In the genomic region with DNA sequence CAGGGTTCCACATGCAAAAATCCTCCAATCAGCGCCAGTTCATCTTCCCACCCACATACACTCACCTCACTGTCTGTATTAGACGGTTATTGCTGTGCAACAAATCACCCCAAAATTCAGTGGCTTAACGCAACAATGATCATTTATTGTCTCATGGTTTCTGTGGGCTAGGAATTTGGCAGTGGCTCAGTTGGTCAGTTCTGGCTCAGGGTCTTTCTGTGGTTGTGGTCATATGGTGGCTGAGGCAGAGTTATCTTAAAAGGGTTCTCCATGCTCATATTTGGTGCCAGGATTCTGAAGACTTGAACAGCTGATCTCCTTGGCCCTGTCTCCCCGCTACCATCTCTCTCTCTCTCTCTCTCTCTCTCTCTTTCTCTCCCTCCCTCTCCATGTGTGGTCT, we compare ENCODE assay signal across 22 cellular contexts.
"Had no signal": no experiment of that assay in that cellular context is flagged by ENCODE, and none has a peak within 500 bp of the region (broad histone marks: within the 10 kb centered on the region; RNA-seq: fewer than 3 reads in every experiment).

No MANE protein-coding gene starts in this region.

- H3K4me3 Mint-ChIP-seq: dendritic cell treated with granulocyte-macrophage colony-stimulating factor and Interleukin-4, amounts not matched to agents 40 ng/mL and 50 ng/mL, for 4 days; endodermal cell; naive thymus-derived CD4-positive, alpha-beta T cell; nephron progenitor cell; stimulated activated effector memory CD8-positive, alpha-beta T cell treated with anti-CD3 and anti-CD28 coated beads, Interleukin-12 subunit alpha, Interleukin-12 subunit beta, amount 100 ng/mL, for 72 hours had no signal

- H3K27me3 Mint-ChIP-seq: dendritic cell treated with granulocyte-macrophage colony-stimulating factor and Interleukin-4, amounts not matched to agents 40 ng/mL and 50 ng/mL, for 4 days had no signal

- DNase-seq: effector CD8-positive, alpha-beta T cell; endodermal cell; foreskin fibroblast; gastrocnemius medialis; head of caudate nucleus; left ventricle myocardium superior; lower lobe of right lung; mucosa of descending colon; naive thymus-derived CD4-positive, alpha-beta T cell; nephron progenitor cell; nucleus accumbens; stimulated activated CD4-positive, alpha-beta T cell treated with anti-CD3 and anti-CD28 coated beads, Interleukin-2, amount 100 ng/mL, for 24 hours; stimulated activated CD4-positive, alpha-beta T cell treated with anti-CD3 and anti-CD28 coated beads, Interleukin-4, amount 100 ng/mL, for 24 hours; stimulated activated naive CD4-positive, alpha-beta T cell treated with Interleukin-2 at 50 U/mL for 16 hours; stomach; thyroid gland; trophoblast cell had no signal

- H3K9me3 Mint-ChIP-seq: dendritic cell treated with granulocyte-macrophage colony-stimulating factor and Interleukin-4, amounts not matched to agents 40 ng/mL and 50 ng/mL, for 4 days; stimulated activated effector memory CD8-positive, alpha-beta T cell treated with anti-CD3 and anti-CD28 coated beads, Interleukin-12 subunit alpha, Interleukin-12 subunit beta, amount 100 ng/mL, for 72 hours had no signal

- H3K36me3 Mint-ChIP-seq: stimulated activated effector memory CD8-positive, alpha-beta T cell treated with anti-CD3 and anti-CD28 coated beads, Interleukin-12 subunit alpha, Interleukin-12 subunit beta, amount 100 ng/mL, for 72 hours had no signal

- FAIRE-seq: keratinocyte had no signal

- ATAC-seq: esophagus mucosa; gastrocnemius medialis; left ventricle myocardium superior; lower lobe of right lung; mucosa of descending colon; naive thymus-derived CD4-positive, alpha-beta T cell; sciatic nerve; stimulated activated effector memory CD8-positive, alpha-beta T cell treated with anti-CD3 and anti-CD28 coated beads, Interleukin-12 subunit alpha, Interleukin-12 subunit beta, amount 100 ng/mL, for 72 hours had no signal

- H3K27ac Mint-ChIP-seq: dendritic cell treated with granulocyte-macrophage colony-stimulating factor and Interleukin-4, amounts not matched to agents 40 ng/mL and 50 ng/mL, for 4 days; endodermal cell; naive thymus-derived CD4-positive, alpha-beta T cell; nephron progenitor cell; stimulated activated effector memory CD8-positive, alpha-beta T cell treated with anti-CD3 and anti-CD28 coated beads, Interleukin-12 subunit alpha, Interleukin-12 subunit beta, amount 100 ng/mL, for 72 hours had no signal
